ENCODE assay signal across 2 cellular contexts in the genomic region with DNA sequence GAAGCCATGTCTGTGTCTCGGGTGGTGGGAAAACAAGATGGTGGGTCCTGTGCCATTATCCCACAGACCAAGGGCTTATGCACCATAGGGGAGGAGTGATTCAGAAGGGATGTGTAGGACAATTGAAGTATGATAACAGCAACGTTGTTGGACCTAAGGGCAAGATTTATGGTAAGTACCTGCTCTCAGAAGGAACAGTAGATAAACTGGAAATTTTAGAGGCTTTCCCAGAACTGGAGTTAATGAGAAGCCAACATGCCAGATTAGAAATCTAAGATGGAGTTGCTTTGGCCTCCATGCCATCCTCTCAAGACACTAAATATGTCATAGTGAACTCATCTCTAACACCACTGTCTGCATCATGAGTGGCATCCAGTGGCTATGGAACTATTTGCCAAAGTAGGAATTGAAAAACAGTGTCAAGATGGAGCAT.
TF ChIP-seq lines count a peak whose summit lies in the region.

No MANE protein-coding gene starts in this region.

TF ChIP-seq in K562, 482 proteins besides CTCF, POLR2A, EP300 and RAD21 (continued from another document and continues in another):
- TF ChIP-seq, protein P1, sequence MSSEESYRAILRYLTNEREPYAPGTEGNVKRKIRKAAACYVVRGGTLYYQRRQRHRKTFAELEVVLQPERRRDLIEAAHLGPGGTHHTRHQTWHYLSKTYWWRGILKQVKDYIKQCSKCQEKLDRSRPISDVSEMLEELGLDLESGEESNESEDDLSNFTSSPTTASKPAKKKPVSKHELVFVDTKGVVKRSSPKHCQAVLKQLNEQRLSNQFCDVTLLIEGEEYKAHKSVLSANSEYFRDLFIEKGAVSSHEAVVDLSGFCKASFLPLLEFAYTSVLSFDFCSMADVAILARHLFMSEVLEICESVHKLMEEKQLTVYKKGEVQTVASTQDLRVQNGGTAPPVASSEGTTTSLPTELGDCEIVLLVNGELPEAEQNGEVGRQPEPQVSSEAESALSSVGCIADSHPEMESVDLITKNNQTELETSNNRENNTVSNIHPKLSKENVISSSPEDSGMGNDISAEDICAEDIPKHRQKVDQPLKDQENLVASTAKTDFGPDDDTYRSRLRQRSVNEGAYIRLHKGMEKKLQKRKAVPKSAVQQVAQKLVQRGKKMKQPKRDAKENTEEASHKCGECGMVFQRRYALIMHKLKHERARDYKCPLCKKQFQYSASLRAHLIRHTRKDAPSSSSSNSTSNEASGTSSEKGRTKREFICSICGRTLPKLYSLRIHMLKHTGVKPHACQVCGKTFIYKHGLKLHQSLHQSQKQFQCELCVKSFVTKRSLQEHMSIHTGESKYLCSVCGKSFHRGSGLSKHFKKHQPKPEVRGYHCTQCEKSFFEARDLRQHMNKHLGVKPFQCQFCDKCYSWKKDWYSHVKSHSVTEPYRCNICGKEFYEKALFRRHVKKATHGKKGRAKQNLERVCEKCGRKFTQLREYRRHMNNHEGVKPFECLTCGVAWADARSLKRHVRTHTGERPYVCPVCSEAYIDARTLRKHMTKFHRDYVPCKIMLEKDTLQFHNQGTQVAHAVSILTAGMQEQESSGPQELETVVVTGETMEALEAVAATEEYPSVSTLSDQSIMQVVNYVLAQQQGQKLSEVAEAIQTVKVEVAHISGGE (CRISPR knock-in tag; IDR thresholded peaks at IDR 0.05) = peak in 1 of 3 experiments; percentile 63; a peak in 1 of 6 replicates
- peak; percentile 94 for TF ChIP-seq DDX20 (tag; IDR thresholded peaks at IDR 0.05; ENCODE audit: low read depth)
- peak; percentile 72; the same call in 1 of the 2 replicates for TF ChIP-seq RFX7 (CRISPR knock-in tag; IDR thresholded peaks at IDR 0.05)
- TF ChIP-seq ZNF766 (CRISPR knock-in tag; conservative IDR thresholded peaks at IDR 0.05) = peak; percentile 93
- TF ChIP-seq ERF (CRISPR knock-in tag; IDR thresholded peaks at IDR 0.05) = peak; percentile 95; the same call in 1 of the 2 replicates
- peak; percentile 71 to 86 for TF ChIP-seq KDM1A (IDR thresholded peaks at IDR 0.05)
- TF ChIP-seq MECOM (CRISPR knock-in tag; IDR thresholded peaks at IDR 0.05) = peak; percentile 99
- TF ChIP-seq, protein P2, sequence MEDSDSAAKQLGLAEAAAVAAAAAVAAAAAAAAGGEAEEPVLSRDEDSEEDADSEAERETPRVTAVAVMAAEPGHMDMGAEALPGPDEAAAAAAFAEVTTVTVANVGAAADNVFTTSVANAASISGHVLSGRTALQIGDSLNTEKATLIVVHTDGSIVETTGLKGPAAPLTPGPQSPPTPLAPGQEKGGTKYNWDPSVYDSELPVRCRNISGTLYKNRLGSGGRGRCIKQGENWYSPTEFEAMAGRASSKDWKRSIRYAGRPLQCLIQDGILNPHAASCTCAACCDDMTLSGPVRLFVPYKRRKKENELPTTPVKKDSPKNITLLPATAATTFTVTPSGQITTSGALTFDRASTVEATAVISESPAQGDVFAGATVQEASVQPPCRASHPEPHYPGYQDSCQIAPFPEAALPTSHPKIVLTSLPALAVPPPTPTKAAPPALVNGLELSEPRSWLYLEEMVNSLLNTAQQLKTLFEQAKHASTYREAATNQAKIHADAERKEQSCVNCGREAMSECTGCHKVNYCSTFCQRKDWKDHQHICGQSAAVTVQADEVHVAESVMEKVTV (CRISPR knock-in tag; IDR thresholded peaks at IDR 0.05) = 0 out of 2 replicates have a peak, but pooled peaks have one; percentile 11
- TF ChIP-seq CAMTA2 (CRISPR knock-in tag; conservative IDR thresholded peaks at IDR 0.05) = no peak
- peak; percentile 71 for TF ChIP-seq CBFA2T2 (conservative IDR thresholded peaks at IDR 0.05)
- TF ChIP-seq TCF3 (CRISPR knock-in tag; IDR thresholded peaks at IDR 0.05) = peak; percentile 81
- no peak for TF ChIP-seq GABPB1 (CRISPR knock-in tag; IDR thresholded peaks at IDR 0.05)
- no peak for TF ChIP-seq FOXJ3 (CRISPR knock-in tag; IDR thresholded peaks at IDR 0.05)
- TF ChIP-seq KLF13 (tag; IDR thresholded peaks at IDR 0.05; ENCODE audit: borderline replicate concordance, low read depth) = peak; percentile 69
- TF ChIP-seq, protein P3, sequence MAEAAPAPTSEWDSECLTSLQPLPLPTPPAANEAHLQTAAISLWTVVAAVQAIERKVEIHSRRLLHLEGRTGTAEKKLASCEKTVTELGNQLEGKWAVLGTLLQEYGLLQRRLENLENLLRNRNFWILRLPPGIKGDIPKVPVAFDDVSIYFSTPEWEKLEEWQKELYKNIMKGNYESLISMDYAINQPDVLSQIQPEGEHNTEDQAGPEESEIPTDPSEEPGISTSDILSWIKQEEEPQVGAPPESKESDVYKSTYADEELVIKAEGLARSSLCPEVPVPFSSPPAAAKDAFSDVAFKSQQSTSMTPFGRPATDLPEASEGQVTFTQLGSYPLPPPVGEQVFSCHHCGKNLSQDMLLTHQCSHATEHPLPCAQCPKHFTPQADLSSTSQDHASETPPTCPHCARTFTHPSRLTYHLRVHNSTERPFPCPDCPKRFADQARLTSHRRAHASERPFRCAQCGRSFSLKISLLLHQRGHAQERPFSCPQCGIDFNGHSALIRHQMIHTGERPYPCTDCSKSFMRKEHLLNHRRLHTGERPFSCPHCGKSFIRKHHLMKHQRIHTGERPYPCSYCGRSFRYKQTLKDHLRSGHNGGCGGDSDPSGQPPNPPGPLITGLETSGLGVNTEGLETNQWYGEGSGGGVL (CRISPR knock-in tag; IDR thresholded peaks at IDR 0.05) = peak; percentile 98
- peak in 1 of 2 experiments; percentile 64; a peak in 1 of 4 replicates for TF ChIP-seq HDAC1 (IDR thresholded peaks at IDR 0.05)
- peak; percentile 88; the same call in 1 of the 2 replicates for TF ChIP-seq NR2F6 (CRISPR knock-in tag; IDR thresholded peaks at IDR 0.05)
- TF ChIP-seq MTF1 (CRISPR knock-in tag; IDR thresholded peaks at IDR 0.05; ENCODE audit: borderline replicate concordance) = peak; percentile 96
- TF ChIP-seq HDAC3 (IDR thresholded peaks at IDR 0.05; ENCODE audit: borderline replicate concordance, partially characterized antibody) = peak; percentile 45
- TF ChIP-seq MEF2D (tag; conservative IDR thresholded peaks at IDR 0.05; ENCODE audit: low read depth) = peak; percentile 84
- TF ChIP-seq, protein P4, sequence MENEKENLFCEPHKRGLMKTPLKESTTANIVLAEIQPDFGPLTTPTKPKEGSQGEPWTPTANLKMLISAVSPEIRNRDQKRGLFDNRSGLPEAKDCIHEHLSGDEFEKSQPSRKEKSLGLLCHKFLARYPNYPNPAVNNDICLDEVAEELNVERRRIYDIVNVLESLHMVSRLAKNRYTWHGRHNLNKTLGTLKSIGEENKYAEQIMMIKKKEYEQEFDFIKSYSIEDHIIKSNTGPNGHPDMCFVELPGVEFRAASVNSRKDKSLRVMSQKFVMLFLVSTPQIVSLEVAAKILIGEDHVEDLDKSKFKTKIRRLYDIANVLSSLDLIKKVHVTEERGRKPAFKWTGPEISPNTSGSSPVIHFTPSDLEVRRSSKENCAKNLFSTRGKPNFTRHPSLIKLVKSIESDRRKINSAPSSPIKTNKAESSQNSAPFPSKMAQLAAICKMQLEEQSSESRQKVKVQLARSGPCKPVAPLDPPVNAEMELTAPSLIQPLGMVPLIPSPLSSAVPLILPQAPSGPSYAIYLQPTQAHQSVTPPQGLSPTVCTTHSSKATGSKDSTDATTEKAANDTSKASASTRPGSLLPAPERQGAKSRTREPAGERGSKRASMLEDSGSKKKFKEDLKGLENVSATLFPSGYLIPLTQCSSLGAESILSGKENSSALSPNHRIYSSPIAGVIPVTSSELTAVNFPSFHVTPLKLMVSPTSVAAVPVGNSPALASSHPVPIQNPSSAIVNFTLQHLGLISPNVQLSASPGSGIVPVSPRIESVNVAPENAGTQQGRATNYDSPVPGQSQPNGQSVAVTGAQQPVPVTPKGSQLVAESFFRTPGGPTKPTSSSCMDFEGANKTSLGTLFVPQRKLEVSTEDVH (IDR thresholded peaks at IDR 0.05; ENCODE audit: low read depth, partially characterized antibody) = no peak

TF ChIP-seq in GM23338, 12 proteins besides CTCF, POLR2A, EP300 and RAD21 (continued from another document):
- TF ChIP-seq, protein P5, sequence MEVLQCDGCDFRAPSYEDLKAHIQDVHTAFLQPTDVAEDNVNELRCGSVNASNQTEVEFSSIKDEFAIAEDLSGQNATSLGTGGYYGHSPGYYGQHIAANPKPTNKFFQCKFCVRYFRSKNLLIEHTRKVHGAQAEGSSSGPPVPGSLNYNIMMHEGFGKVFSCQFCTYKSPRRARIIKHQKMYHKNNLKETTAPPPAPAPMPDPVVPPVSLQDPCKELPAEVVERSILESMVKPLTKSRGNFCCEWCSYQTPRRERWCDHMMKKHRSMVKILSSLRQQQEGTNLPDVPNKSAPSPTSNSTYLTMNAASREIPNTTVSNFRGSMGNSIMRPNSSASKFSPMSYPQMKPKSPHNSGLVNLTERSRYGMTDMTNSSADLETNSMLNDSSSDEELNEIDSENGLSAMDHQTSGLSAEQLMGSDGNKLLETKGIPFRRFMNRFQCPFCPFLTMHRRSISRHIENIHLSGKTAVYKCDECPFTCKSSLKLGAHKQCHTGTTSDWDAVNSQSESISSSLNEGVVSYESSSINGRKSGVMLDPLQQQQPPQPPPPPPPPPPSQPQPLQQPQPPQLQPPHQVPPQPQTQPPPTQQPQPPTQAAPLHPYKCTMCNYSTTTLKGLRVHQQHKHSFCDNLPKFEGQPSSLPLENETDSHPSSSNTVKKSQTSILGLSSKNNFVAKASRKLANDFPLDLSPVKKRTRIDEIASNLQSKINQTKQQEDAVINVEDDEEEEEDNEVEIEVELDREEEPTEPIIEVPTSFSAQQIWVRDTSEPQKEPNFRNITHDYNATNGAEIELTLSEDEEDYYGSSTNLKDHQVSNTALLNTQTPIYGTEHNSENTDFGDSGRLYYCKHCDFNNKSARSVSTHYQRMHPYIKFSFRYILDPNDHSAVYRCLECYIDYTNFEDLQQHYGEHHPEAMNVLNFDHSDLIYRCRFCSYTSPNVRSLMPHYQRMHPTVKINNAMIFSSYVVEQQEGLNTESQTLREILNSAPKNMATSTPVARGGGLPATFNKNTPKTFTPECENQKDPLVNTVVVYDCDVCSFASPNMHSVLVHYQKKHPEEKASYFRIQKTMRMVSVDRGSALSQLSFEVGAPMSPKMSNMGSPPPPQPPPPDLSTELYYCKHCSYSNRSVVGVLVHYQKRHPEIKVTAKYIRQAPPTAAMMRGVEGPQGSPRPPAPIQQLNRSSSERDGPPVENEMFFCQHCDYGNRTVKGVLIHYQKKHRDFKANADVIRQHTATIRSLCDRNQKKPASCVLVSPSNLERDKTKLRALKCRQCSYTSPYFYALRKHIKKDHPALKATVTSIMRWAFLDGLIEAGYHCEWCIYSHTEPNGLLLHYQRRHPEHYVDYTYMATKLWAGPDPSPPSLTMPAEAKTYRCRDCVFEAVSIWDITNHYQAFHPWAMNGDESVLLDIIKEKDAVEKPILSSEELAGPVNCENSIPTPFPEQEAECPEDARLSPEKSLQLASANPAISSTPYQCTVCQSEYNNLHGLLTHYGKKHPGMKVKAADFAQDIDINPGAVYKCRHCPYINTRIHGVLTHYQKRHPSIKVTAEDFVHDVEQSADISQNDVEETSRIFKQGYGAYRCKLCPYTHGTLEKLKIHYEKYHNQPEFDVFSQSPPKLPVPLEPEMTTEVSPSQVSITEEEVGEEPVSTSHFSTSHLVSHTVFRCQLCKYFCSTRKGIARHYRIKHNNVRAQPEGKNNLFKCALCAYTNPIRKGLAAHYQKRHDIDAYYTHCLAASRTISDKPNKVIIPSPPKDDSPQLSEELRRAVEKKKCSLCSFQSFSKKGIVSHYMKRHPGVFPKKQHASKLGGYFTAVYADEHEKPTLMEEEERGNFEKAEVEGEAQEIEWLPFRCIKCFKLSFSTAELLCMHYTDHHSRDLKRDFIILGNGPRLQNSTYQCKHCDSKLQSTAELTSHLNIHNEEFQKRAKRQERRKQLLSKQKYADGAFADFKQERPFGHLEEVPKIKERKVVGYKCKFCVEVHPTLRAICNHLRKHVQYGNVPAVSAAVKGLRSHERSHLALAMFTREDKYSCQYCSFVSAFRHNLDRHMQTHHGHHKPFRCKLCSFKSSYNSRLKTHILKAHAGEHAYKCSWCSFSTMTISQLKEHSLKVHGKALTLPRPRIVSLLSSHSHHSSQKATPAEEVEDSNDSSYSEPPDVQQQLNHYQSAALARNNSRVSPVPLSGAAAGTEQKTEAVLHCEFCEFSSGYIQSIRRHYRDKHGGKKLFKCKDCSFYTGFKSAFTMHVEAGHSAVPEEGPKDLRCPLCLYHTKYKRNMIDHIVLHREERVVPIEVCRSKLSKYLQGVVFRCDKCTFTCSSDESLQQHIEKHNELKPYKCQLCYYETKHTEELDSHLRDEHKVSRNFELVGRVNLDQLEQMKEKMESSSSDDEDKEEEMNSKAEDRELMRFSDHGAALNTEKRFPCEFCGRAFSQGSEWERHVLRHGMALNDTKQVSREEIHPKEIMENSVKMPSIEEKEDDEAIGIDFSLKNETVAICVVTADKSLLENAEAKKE (CRISPR knock-in tag; IDR thresholded peaks at IDR 0.05) = no peak
- TF ChIP-seq EZH2 (IDR thresholded peaks at IDR 0.05; ENCODE audit: low read depth, unreplicated experiment) (no peak), EZH2phosphoT487 (IDR thresholded peaks at IDR 0.05; ENCODE audit: unreplicated experiment) (no peak), JUNB (IDR thresholded peaks at IDR 0.05; ENCODE audit: unreplicated experiment) (no peak), POLR2AphosphoS5 (IDR thresholded peaks at IDR 0.05; ENCODE audit: low read depth) (no peak), ZNF331 (CRISPR knock-in tag; IDR thresholded peaks at IDR 0.05; ENCODE audit: low read depth) (no peak), ZNF114 (CRISPR knock-in tag; IDR thresholded peaks at IDR 0.05) (no peak), STAT1 (IDR thresholded peaks at IDR 0.05; ENCODE audit: unreplicated experiment) (no peak), NANOG (IDR thresholded peaks at IDR 0.05; ENCODE audit: borderline replicate concordance) (no peak)
- TF ChIP-seq, protein P6, sequence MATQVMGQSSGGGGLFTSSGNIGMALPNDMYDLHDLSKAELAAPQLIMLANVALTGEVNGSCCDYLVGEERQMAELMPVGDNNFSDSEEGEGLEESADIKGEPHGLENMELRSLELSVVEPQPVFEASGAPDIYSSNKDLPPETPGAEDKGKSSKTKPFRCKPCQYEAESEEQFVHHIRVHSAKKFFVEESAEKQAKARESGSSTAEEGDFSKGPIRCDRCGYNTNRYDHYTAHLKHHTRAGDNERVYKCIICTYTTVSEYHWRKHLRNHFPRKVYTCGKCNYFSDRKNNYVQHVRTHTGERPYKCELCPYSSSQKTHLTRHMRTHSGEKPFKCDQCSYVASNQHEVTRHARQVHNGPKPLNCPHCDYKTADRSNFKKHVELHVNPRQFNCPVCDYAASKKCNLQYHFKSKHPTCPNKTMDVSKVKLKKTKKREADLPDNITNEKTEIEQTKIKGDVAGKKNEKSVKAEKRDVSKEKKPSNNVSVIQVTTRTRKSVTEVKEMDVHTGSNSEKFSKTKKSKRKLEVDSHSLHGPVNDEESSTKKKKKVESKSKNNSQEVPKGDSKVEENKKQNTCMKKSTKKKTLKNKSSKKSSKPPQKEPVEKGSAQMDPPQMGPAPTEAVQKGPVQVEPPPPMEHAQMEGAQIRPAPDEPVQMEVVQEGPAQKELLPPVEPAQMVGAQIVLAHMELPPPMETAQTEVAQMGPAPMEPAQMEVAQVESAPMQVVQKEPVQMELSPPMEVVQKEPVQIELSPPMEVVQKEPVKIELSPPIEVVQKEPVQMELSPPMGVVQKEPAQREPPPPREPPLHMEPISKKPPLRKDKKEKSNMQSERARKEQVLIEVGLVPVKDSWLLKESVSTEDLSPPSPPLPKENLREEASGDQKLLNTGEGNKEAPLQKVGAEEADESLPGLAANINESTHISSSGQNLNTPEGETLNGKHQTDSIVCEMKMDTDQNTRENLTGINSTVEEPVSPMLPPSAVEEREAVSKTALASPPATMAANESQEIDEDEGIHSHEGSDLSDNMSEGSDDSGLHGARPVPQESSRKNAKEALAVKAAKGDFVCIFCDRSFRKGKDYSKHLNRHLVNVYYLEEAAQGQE (IDR thresholded peaks at IDR 0.05; ENCODE audit: unreplicated experiment) = no peak
- TF ChIP-seq, protein P7, sequence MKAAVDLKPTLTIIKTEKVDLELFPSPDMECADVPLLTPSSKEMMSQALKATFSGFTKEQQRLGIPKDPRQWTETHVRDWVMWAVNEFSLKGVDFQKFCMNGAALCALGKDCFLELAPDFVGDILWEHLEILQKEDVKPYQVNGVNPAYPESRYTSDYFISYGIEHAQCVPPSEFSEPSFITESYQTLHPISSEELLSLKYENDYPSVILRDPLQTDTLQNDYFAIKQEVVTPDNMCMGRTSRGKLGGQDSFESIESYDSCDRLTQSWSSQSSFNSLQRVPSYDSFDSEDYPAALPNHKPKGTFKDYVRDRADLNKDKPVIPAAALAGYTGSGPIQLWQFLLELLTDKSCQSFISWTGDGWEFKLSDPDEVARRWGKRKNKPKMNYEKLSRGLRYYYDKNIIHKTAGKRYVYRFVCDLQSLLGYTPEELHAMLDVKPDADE (IDR thresholded peaks at IDR 0.05) = no peak
